8 cellular contexts compared by ENCODE assay signal in the genomic region with DNA sequence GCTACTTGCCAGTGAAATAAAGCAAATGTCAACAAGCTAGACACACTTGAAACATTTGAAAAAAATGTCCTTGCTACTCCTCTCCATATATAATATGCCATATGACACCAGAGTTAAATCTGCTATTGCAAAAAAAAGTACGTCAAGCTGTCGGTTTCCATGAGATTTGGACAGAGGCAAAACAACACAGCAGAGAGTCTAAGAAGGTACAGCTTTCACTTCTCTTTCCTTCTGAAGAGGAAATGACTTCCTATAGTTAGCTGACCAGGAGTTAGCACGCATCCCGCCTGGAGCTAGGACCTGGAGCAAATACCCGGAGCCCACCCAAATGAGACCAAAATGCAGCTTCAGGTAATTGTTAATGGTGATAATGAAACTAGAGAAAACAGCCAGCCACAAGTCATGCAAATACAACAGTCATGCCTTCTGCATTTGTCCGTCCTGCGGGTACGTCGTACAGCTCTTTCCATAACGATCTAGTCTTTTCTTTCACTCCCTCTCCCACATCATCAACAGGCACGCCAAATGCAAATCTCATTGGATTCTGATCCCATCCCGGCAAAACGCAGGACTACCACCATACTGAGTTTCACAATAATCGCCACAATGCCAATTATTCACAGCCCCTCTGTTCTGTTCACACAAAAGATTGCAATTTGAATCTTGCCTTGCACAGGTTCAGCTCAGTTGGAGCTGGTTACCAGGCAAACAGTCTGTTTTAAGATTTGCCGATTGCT.
DNase-seq lines count a peak whose midpoint lies in the region; ATAC-seq and TF ChIP-seq lines count a peak whose summit lies in the region.

No MANE protein-coding gene starts in this region.

- no peak for ATAC-seq in lower lobe of right lung
- ATAC-seq in activated CD4-positive, CD25-positive, alpha-beta regulatory T cell treated with anti-CD3 and anti-CD28 coated beads, Interleukin-2, amount 50 U/mL, for 24 hours = no peak
- no peak for ATAC-seq in activated T-helper 17 cell treated with anti-CD3 and anti-CD28 coated beads, Interleukin-2, amount 50 U/mL, for 72 hours (replicated peaks)

- intact Hi-C loops in lower lobe of right lung (cut with DNase I) = no loop called here

- DNase-seq in GM23248 (peak; percentile 58), NCI-H524 treated with DMSO at 0.1 percent for 48 hours (lab: John Stamatoyannopoulos, UW) (peak; percentile 59), lower lobe of right lung (no peak), erythroblast (lab: John Stamatoyannopoulos, UW) (no peak)
- DNase-seq in stimulated activated CD4-positive, alpha-beta T cell treated with anti-CD3 and anti-CD28 coated beads, Interleukin-1b, Interleukin-23, amount 100 ng/mL, for 48 hours = no peak

- 3 to 5% methylated on average over 15 of the region's 15 CpGs for WGBS in GM23248 (ENCODE audit: low coverage in 1 of 2, low lambda C conversion rate in 2 of 2, missing lambda C conversion rate in 2 of 2), 2 experiments

- H3K4me3 Mint-ChIP-seq in activated T-helper 17 cell treated with anti-CD3 and anti-CD28 coated beads, Interleukin-2, amount 50 U/mL, for 72 hours = no peak overlapping the region

- in situ Hi-C loops in GM23248 (cut with MboI) = no loop called here

- no peaks in the 10 kb centered on the region for H3K9me3 ChIP-seq in GM23248 (ENCODE audit: low read depth)
- H3K9me3 ChIP-seq in lower lobe of right lung = no peaks in the 10 kb centered on the region

- H3F3A ChIP-seq in GM23248 (ENCODE audit: insufficient read depth) = no peaks in the 10 kb centered on the region; the same call in 1 of the 2 replicates

- no peak overlapping the region for H3K27ac Mint-ChIP-seq in activated T-helper 17 cell treated with anti-CD3 and anti-CD28 coated beads, Interleukin-2, amount 50 U/mL, for 72 hours

- H3K4me3 ChIP-seq in GM08714 (ENCODE audit: low read length) (peak overlapping the region; percentile 66; the same call in 1 of the 2 replicates), GM23248 (peak overlapping the region; percentile 78), lower lobe of right lung (peak overlapping the region; percentile 18)

- H3K27me3 ChIP-seq in GM23248 (replicated peaks; ENCODE audit: insufficient read depth) (no peaks in the 10 kb centered on the region), lower lobe of right lung (ENCODE audit: low read depth) (no peaks in the 10 kb centered on the region)

- peak overlapping the region; percentile 45 for H3K9ac ChIP-seq in GM23248

- no peaks in the 10 kb centered on the region for H3K36me3 ChIP-seq in GM23248 (ENCODE audit: low read depth)
- no peaks in the 10 kb centered on the region for H3K36me3 ChIP-seq in lower lobe of right lung

- H3K4me1 ChIP-seq in GM23248 (ENCODE audit: insufficient read depth) (0 out of 2 replicates have a peak, but pooled peaks cover 7% of the 10 kb centered on the region), lower lobe of right lung (no peaks in the 10 kb centered on the region)

- peaks cover 9% of the 10 kb centered on the region for H3K27me3 Mint-ChIP-seq in activated T-helper 17 cell treated with anti-CD3 and anti-CD28 coated beads, Interleukin-2, amount 50 U/mL, for 72 hours

- no peak for TF ChIP-seq POLR2A in erythroblast (IDR thresholded peaks at IDR 0.05; ENCODE audit: low read length)

- H4K20me1 ChIP-seq in GM23248 (ENCODE audit: insufficient read depth) = no peaks in the 10 kb centered on the region

- peak overlapping the region; percentile 96 for H3K4me2 ChIP-seq in GM23248 (ENCODE audit: unreplicated experiment)

- H2AFZ ChIP-seq in GM23248 = peak overlapping the region; percentile 81

- H3K27ac ChIP-seq in GM23248 = no peak overlapping the region
- H3K27ac ChIP-seq in lower lobe of right lung = no peak overlapping the region

- H3K79me2 ChIP-seq in GM23248 (ENCODE audit: insufficient read depth) = no peaks in the 10 kb centered on the region

- no peak for TF ChIP-seq CTCF in lower lobe of right lung (IDR thresholded peaks at IDR 0.05)

- no peaks in the 10 kb centered on the region for H3K36me3 Mint-ChIP-seq in activated T-helper 17 cell treated with anti-CD3 and anti-CD28 coated beads, Interleukin-2, amount 50 U/mL, for 72 hours (ENCODE audit: low read depth)

- peaks cover 6% of the 10 kb centered on the region for H3K9me3 Mint-ChIP-seq in activated T-helper 17 cell treated with anti-CD3 and anti-CD28 coated beads, Interleukin-2, amount 50 U/mL, for 72 hours

- no peaks in the 10 kb centered on the region for H3K9me2 ChIP-seq in GM23248 (ENCODE audit: insufficient read depth)

- no peaks in the 10 kb centered on the region for H3K4me1 Mint-ChIP-seq in activated T-helper 17 cell treated with anti-CD3 and anti-CD28 coated beads, Interleukin-2, amount 50 U/mL, for 72 hours

Comparison
In these comparisons a context has a peak if more than half of its experiments do, and no peak if none do; other contexts are left out.
1. H3K4me3 ChIP-seq: peak in every context shown above with its lines; median percentile 78 in GM23248; 66 in GM08714; 18 in lower lobe of right lung.
2. DNase-seq: peak in GM23248 (single experiment) and NCI-H524 treated with DMSO at 0.1 percent for 48 hours (single experiment); none in lower lobe of right lung (single experiment), erythroblast (0 of 2) and stimulated activated CD4-positive, alpha-beta T cell treated with anti-CD3 and anti-CD28 coated beads, Interleukin-1b, Interleukin-23, amount 100 ng/mL, for 48 hours (single experiment).